ENCODE assay signal across 8 cellular contexts in the genomic region with DNA sequence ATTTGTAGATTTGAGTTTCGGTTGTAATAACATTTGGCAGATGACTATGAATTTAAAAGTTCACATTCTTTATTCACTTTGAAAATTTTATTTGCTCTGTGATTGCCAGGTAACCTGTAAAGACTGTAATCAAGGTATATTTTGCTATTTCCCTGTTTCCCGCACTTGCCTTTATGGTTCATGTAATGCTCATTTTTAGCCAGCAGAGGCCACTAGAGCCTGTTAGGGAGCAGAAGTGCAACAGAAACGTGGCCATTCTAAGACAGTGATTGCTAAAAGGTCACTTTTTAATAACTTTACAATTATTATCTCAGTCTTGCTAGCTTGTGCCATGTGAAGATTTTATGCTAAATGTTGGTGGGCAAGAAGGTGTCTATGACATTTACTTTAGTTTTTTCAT. TPM values are rescaled to one million over a fixed set of nuclear protein-coding genes. Genes with fewer than 3 reads are reported as not detected.
DNase-seq lines count a peak whose midpoint lies in the region; ATAC-seq, FAIRE-seq and TF ChIP-seq lines count a peak whose summit lies in the region.

No MANE protein-coding gene starts in this region.

- H3K27me3 ChIP-seq in RWPE2 (ENCODE audit: insufficient read depth, poor library complexity, severe bottlenecking) (no peaks in the 10 kb centered on the region), esophagus squamous epithelium (no peaks in the 10 kb centered on the region)

- TF ChIP-seq POLR2A in esophagus squamous epithelium (IDR thresholded peaks at IDR 0.05), result no peak

- H3K4me3 ChIP-seq in RWPE2 (ENCODE audit: severe bottlenecking) (no peak overlapping the region), esophagus squamous epithelium (no peak overlapping the region)

- H3K36me3 ChIP-seq in RWPE2 (ENCODE audit: low read depth) (peaks cover 42% of the 10 kb centered on the region), esophagus squamous epithelium (peaks cover 0 to 59% (median 0%) of the 10 kb centered on the region in 3 donors)

- H3K36me3 Mint-ChIP-seq in activated T-cell treated with anti-CD3 and anti-CD28 coated beads, Interleukin-2, amount 50 U/mL, for 4 hours (ENCODE audit: insufficient read depth), result peaks cover 4% of the 10 kb centered on the region
- peaks cover 50% of the 10 kb centered on the region for H3K36me3 Mint-ChIP-seq in activated T-cell treated with anti-CD3 and anti-CD28 coated beads, Interleukin-2, amount 50 U/mL, for 24 hours (ENCODE audit: low read depth)

- H3K4me3 Mint-ChIP-seq in activated T-cell treated with anti-CD3 and anti-CD28 coated beads, Interleukin-2, amount 50 U/mL, for 4 hours, result no peak overlapping the region
- H3K4me3 Mint-ChIP-seq in activated T-cell treated with anti-CD3 and anti-CD28 coated beads, Interleukin-2, amount 50 U/mL, for 24 hours, result no peak overlapping the region

- peak; percentile 53 for FAIRE-seq in GM19239 (lab: Jason Lieb, UNC)

- intact Hi-C loops in esophagus squamous epithelium (cut with DNase I), result loop anchor here (10.0 kb wide), 1 partner anchor 204 kb away; no protein-coding TSS in a partner anchor

- no peak for ATAC-seq in activated T-cell treated with anti-CD3 and anti-CD28 coated beads, Interleukin-2, amount 50 U/mL, for 4 hours
- ATAC-seq in RWPE2 (ENCODE audit: low read depth), result no peak

- H3K27me3 Mint-ChIP-seq in activated T-cell treated with anti-CD3 and anti-CD28 coated beads, Interleukin-2, amount 50 U/mL, for 4 hours (ENCODE audit: low read depth), result no peaks in the 10 kb centered on the region
- H3K27me3 Mint-ChIP-seq in activated T-cell treated with anti-CD3 and anti-CD28 coated beads, Interleukin-2, amount 50 U/mL, for 24 hours, result peaks cover 3% of the 10 kb centered on the region

- peaks cover 25% of the 10 kb centered on the region for H3K4me1 Mint-ChIP-seq in activated T-cell treated with anti-CD3 and anti-CD28 coated beads, Interleukin-2, amount 50 U/mL, for 4 hours (ENCODE audit: low read depth)
- peaks cover 27% of the 10 kb centered on the region for H3K4me1 Mint-ChIP-seq in activated T-cell treated with anti-CD3 and anti-CD28 coated beads, Interleukin-2, amount 50 U/mL, for 24 hours (ENCODE audit: low read depth)

- H3K27ac ChIP-seq in RWPE2 (ENCODE audit: poor library complexity, severe bottlenecking) (no peak overlapping the region), esophagus squamous epithelium (no peak overlapping the region)

- H3K27ac Mint-ChIP-seq in activated T-cell treated with anti-CD3 and anti-CD28 coated beads, Interleukin-2, amount 50 U/mL, for 24 hours, result no peak overlapping the region

- H3K9me3 ChIP-seq in RWPE2 (ENCODE audit: severe bottlenecking), result no peaks in the 10 kb centered on the region
- no peaks in the 10 kb centered on the region for H3K9me3 ChIP-seq in esophagus squamous epithelium

- peak; percentile 21 for DNase-seq in activated T-cell treated with anti-CD3 and anti-CD28 coated beads, Interleukin-2, amount 50 U/mL, for 4 hours
- DNase-seq in activated T-cell treated with anti-CD3 and anti-CD28 coated beads for 4 hours (no peak), GM19239 (ENCODE audit: insufficient read length, low spot score) (no peak), HT-29 (ENCODE audit: low spot score) (peak; percentile 78), RWPE2 (ENCODE audit: low spot score) (no peak), esophagus squamous epithelium (lab: John Stamatoyannopoulos, UW) (no peak), pons (ENCODE audit: low spot score) (peak; percentile 48)
- no peak for DNase-seq in activated T-cell treated with anti-CD3 and anti-CD28 coated beads, Interleukin-2, amount 50 U/mL, for 24 hours

- H3K9me3 Mint-ChIP-seq in activated T-cell treated with anti-CD3 and anti-CD28 coated beads, Interleukin-2, amount 50 U/mL, for 4 hours, result no peaks in the 10 kb centered on the region
- H3K9me3 Mint-ChIP-seq in activated T-cell treated with anti-CD3 and anti-CD28 coated beads, Interleukin-2, amount 50 U/mL, for 24 hours, result no peaks in the 10 kb centered on the region

- H3K4me1 ChIP-seq in RWPE2 (ENCODE audit: insufficient read depth, poor library complexity, severe bottlenecking), result no peaks in the 10 kb centered on the region
- no peaks in the 10 kb centered on the region for H3K4me1 ChIP-seq in esophagus squamous epithelium

- WGBS in esophagus squamous epithelium, 2 donors, result 13 to 31% methylated on average over 3 of the region's 3 CpGs

- TF ChIP-seq CTCF in RWPE2 (IDR thresholded peaks at IDR 0.05; ENCODE audit: poor library complexity, severe bottlenecking) (peak; percentile 72), esophagus squamous epithelium (IDR thresholded peaks at IDR 0.05) (peak; percentile 40 to 79 (median 70))

RNA-seq across cellular contexts. Expression of a gene that starts 12.4 kb away (rescaled TPM):
- total RNA-seq in activated T-cell treated with anti-CD3 and anti-CD28 coated beads, Interleukin-2, amount 50 U/mL, for 4 hours, result 10 to 100 TPM; 18.1 to 23.4 (median 19.4) TPM
- total RNA-seq in HT-29 (2014; rRNA removed; shearing (Covaris generic)), result 20.9 and 27.7 TPM in 2 replicates
- total RNA-seq in esophagus squamous epithelium, result 10 to 100 TPM; 14.8 to 22.0 (median 18.2) TPM

Comparison
In these comparisons a context has a peak if more than half of its experiments do, and no peak if none do; other contexts are left out.
1. DNase-seq: peak in activated T-cell treated with anti-CD3 and anti-CD28 coated beads, Interleukin-2, amount 50 U/mL, for 4 hours (single experiment), HT-29 (single experiment) and pons (single experiment); none in activated T-cell treated with anti-CD3 and anti-CD28 coated beads for 4 hours (single experiment), GM19239 (single experiment), RWPE2 (single experiment), esophagus squamous epithelium (single experiment) and activated T-cell treated with anti-CD3 and anti-CD28 coated beads, Interleukin-2, amount 50 U/mL, for 24 hours (single experiment).